25 cellular contexts compared by ENCODE assay signal in the genomic region with DNA sequence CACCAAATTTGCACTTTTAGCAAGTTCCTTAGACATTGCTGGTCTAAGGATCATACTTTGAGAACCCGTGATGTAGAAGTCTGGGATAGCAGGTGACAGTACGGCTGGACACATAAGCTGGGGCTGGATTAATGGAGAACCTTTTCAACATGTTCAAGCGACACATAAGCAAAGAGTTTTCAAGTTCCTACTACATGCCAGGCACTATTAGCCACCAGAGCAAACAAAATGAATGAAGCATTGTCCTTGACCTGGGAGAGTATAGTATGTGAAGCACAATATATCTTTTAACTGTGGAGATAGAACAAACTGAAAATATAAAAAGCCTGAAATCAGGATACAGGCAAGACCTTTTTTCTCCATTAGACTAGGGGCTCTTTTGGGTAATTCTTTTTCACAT.
DNase-seq lines count a peak whose midpoint lies in the region; ATAC-seq, FAIRE-seq and TF ChIP-seq lines count a peak whose summit lies in the region.
"Had no signal": no experiment of that assay in that cellular context is flagged by ENCODE, and none has a peak within 500 bp of the region (broad histone marks: within the 10 kb centered on the region; RNA-seq: fewer than 3 reads in every experiment).

No MANE protein-coding gene starts in this region.

- H3K4me2 ChIP-seq in hepatocyte = peak overlapping the region; percentile 7

- H3K4me3 Mint-ChIP-seq in mesothelial cell of epicardium = no peak overlapping the region
- H3K4me3 Mint-ChIP-seq in activated T-helper 2 cell treated with anti-CD3 and anti-CD28 coated beads, Interferon-gamma antibody, Interleukin-2, Interleukin-4, amounts not matched to agents 10 μg/mL and 5 μg/mL and 100 μg/mL, durations not matched to agents 14 hours and 24 hours and 36 hours (ENCODE audit: low read depth) = no peak overlapping the region
- H3K4me3 Mint-ChIP-seq: CD4-positive, CD25-positive, alpha-beta regulatory T cell; CD8-positive, alpha-beta memory T cell had no signal

- no peaks in the 10 kb centered on the region for H3K9me3 Mint-ChIP-seq in mesothelial cell of epicardium
- H3K9me3 Mint-ChIP-seq in activated T-helper 2 cell treated with anti-CD3 and anti-CD28 coated beads, Interferon-gamma antibody, Interleukin-2, Interleukin-4, amounts not matched to agents 10 μg/mL and 5 μg/mL and 100 μg/mL, durations not matched to agents 14 hours and 24 hours and 36 hours = no peaks in the 10 kb centered on the region
- H3K9me3 Mint-ChIP-seq: CD8-positive, alpha-beta memory T cell had no signal

- FAIRE-seq in HTR-8/SVneo (lab: Jason Lieb, UNC) = no peak
- FAIRE-seq: A204.1, GM12878, GM19239 had no signal

- no peak overlapping the region for H2AFZ ChIP-seq in hepatocyte

- H3K79me2 ChIP-seq in hepatocyte = no peaks in the 10 kb centered on the region

- no peak overlapping the region for H3K4me3 ChIP-seq in hepatocyte
- H3K4me3 ChIP-seq: GM12878 had no signal

- H3K27ac ChIP-seq in hepatocyte = peak overlapping the region; percentile 65
- H3K27ac ChIP-seq: HL-60 had no signal

- peaks cover 23% of the 10 kb centered on the region for H3K4me1 ChIP-seq in hepatocyte (ENCODE audit: insufficient read depth)
- H3K4me1 ChIP-seq: BE2C had no signal

- DNase-seq in SK-MEL-5 (ENCODE audit: low read depth, low spot score) = peak; percentile 32
- DNase-seq in hepatocyte (ENCODE audit: low spot score) = no peak
- no peak for DNase-seq in mesothelial cell of epicardium (ENCODE audit: low spot score in 2 of 2, unreplicated experiment in 2 of 2)
- no peak for DNase-seq in HTR-8/SVneo (ENCODE audit: insufficient read length, low spot score)
- no peak for DNase-seq in activated T-helper 2 cell treated with anti-CD3 and anti-CD28 coated beads, Interferon-gamma antibody, Interleukin-2, Interleukin-4, amounts not matched to agents 10 μg/mL and 5 μg/mL and 100 μg/mL, durations not matched to agents 14 hours and 24 hours and 36 hours (ENCODE audit: low spot score)
- DNase-seq: ACHN; BE2C; C1 segment of cervical spinal cord; CD4-positive, CD25-positive, alpha-beta regulatory T cell; CD8-positive, alpha-beta memory T cell; COR-L47; DMS 273 treated with DMSO at 0.1 percent for 48 hours; DMS53; DND-41; EL; GOT3; H7; KG1 had no signal

- H3K9me3 ChIP-seq in hepatocyte (ENCODE audit: low read depth) = no peaks in the 10 kb centered on the region
- H3K9me3 ChIP-seq: BE2C had no signal

- in situ Hi-C loops in SK-MEL-5 (cut with HindIII; ENCODE audit: low pct_unique_long_range_greater_than_20kb, low sequenced_read_pairs) = no loop called here

- H3K27me3 Mint-ChIP-seq in mesothelial cell of epicardium (ENCODE audit: low read depth) = no peaks in the 10 kb centered on the region
- H3K27me3 Mint-ChIP-seq in activated T-helper 2 cell treated with anti-CD3 and anti-CD28 coated beads, Interferon-gamma antibody, Interleukin-2, Interleukin-4, amounts not matched to agents 10 μg/mL and 5 μg/mL and 100 μg/mL, durations not matched to agents 14 hours and 24 hours and 36 hours (ENCODE audit: low read depth) = peaks cover 61% of the 10 kb centered on the region

- intact Hi-C loops in activated T-helper 2 cell treated with anti-CD3 and anti-CD28 coated beads, Interferon-gamma antibody, Interleukin-2, Interleukin-4, amounts not matched to agents 10 μg/mL and 5 μg/mL and 100 μg/mL, durations not matched to agents 14 hours and 24 hours and 36 hours (cut with micrococcal nuclease) = no loop called here

- ATAC-seq in HG03432 (IDR thresholded peaks at IDR 0.05; ENCODE audit: unreplicated experiment) (no peak), GM21447 (IDR thresholded peaks at IDR 0.05; ENCODE audit: unreplicated experiment) (no peak)
- ATAC-seq: GM12878, HCT116 had no signal

- H3K9me2 ChIP-seq in hepatocyte (replicated peaks; ENCODE audit: insufficient read depth) = no peaks in the 10 kb centered on the region

- TF ChIP-seq CTCF in hepatocyte (IDR thresholded peaks at IDR 0.05; ENCODE audit: poor library complexity) (no peak), mesothelial cell of epicardium (IDR thresholded peaks at IDR 0.05; ENCODE audit: unreplicated experiment) (no peak)

- no peaks in the 10 kb centered on the region for H3K27me3 ChIP-seq in hepatocyte
- H3K27me3 ChIP-seq: BE2C had no signal

- peaks cover 4% of the 10 kb centered on the region for H3K36me3 Mint-ChIP-seq in mesothelial cell of epicardium
- no peaks in the 10 kb centered on the region for H3K36me3 Mint-ChIP-seq in activated T-helper 2 cell treated with anti-CD3 and anti-CD28 coated beads, Interferon-gamma antibody, Interleukin-2, Interleukin-4, amounts not matched to agents 10 μg/mL and 5 μg/mL and 100 μg/mL, durations not matched to agents 14 hours and 24 hours and 36 hours (ENCODE audit: low read depth)
- H3K36me3 Mint-ChIP-seq: CD4-positive, CD25-positive, alpha-beta regulatory T cell; CD8-positive, alpha-beta memory T cell had no signal

- 94% methylated on average over 3 of the region's 3 CpGs for WGBS in hepatocyte (ENCODE audit: low lambda C conversion rate, missing lambda C conversion rate)

- H3K4me1 Mint-ChIP-seq in mesothelial cell of epicardium = peaks cover 7% of the 10 kb centered on the region
- peaks cover under 1% of the 10 kb centered on the region for H3K4me1 Mint-ChIP-seq in activated T-helper 2 cell treated with anti-CD3 and anti-CD28 coated beads, Interferon-gamma antibody, Interleukin-2, Interleukin-4, amounts not matched to agents 10 μg/mL and 5 μg/mL and 100 μg/mL, durations not matched to agents 14 hours and 24 hours and 36 hours (ENCODE audit: low read depth)
- H3K4me1 Mint-ChIP-seq: CD4-positive, CD25-positive, alpha-beta regulatory T cell had no signal

- H3K27ac Mint-ChIP-seq in mesothelial cell of epicardium = peak overlapping the region; percentile 22
- no peak overlapping the region for H3K27ac Mint-ChIP-seq in activated T-helper 2 cell treated with anti-CD3 and anti-CD28 coated beads, Interferon-gamma antibody, Interleukin-2, Interleukin-4, amounts not matched to agents 10 μg/mL and 5 μg/mL and 100 μg/mL, durations not matched to agents 14 hours and 24 hours and 36 hours
- H3K27ac Mint-ChIP-seq: CD4-positive, CD25-positive, alpha-beta regulatory T cell; CD8-positive, alpha-beta memory T cell had no signal

- no peaks in the 10 kb centered on the region for H3K36me3 ChIP-seq in hepatocyte (replicated peaks; ENCODE audit: insufficient read depth, low read depth)
- H3K36me3 ChIP-seq: BE2C had no signal

- H4K20me1 ChIP-seq in hepatocyte (ENCODE audit: insufficient read depth, poor library complexity, severe bottlenecking) = no peaks in the 10 kb centered on the region
